In the genomic region with DNA sequence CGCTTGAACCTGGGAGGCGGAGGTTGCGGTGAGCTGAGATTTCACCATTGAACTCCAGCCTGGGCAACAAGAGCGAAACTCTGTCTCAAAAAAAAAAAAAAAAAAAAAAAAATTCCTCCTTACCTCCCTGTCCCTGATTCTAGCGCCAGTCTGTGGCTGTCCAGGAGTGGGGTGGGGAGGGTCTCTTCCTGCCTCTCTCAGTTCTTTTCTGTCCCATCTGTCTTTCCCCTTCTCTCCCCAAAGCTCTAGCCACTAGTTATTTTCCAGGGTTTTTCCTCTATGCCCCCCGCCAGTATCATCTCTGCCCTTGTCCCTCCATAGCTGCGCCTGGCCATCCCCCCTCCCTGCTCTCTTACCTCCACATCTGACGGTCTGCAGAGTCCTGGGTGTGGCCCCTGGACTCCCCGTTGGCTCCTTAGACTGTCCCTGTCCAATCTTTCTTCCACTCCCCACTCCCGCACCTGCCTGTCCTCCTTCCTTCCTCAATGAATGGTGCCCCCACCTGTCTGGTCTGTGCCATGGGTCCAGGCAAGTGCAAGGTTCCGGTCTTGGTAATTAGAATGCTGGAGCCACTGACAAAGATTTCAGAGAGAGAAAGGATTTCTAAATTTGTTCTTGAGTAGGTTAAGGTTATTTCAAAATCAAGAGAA, we compare ENCODE assay signal across 1 cellular context.
TF ChIP-seq lines count a peak whose summit lies in the region.

No MANE protein-coding gene starts in this region.

TF ChIP-seq in HepG2, 621 proteins besides CTCF, POLR2A, EP300 and RAD21:
- TF ChIP-seq, protein P1, sequence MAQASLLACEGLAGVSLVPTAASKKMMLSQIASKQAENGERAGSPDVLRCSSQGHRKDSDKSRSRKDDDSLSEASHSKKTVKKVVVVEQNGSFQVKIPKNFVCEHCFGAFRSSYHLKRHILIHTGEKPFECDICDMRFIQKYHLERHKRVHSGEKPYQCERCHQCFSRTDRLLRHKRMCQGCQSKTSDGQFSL (CRISPR knock-in tag; IDR thresholded peaks at IDR 0.05), result 0 out of 2 replicates have a peak, but pooled peaks have one; percentile 28
- TF ChIP-seq CENPT (CRISPR knock-in tag; IDR thresholded peaks at IDR 0.05; ENCODE audit: low read depth) (no peak), NONO (IDR thresholded peaks at IDR 0.05) (no peak), NONO (CRISPR knock-in tag; conservative IDR thresholded peaks at IDR 0.05) (no peak), NR2F1 (CRISPR knock-in tag; IDR thresholded peaks at IDR 0.05) (no peak), ZNF501 (CRISPR knock-in tag; IDR thresholded peaks at IDR 0.05) (no peak), ZFP1 (CRISPR knock-in tag; IDR thresholded peaks at IDR 0.05) (no peak), ZFP36L2 (CRISPR knock-in tag; IDR thresholded peaks at IDR 0.05) (no peak), STAG1 (CRISPR knock-in tag; IDR thresholded peaks at IDR 0.05) (peak; percentile 35; the same call in 1 of the 2 replicates)
- TF ChIP-seq, protein P2, sequence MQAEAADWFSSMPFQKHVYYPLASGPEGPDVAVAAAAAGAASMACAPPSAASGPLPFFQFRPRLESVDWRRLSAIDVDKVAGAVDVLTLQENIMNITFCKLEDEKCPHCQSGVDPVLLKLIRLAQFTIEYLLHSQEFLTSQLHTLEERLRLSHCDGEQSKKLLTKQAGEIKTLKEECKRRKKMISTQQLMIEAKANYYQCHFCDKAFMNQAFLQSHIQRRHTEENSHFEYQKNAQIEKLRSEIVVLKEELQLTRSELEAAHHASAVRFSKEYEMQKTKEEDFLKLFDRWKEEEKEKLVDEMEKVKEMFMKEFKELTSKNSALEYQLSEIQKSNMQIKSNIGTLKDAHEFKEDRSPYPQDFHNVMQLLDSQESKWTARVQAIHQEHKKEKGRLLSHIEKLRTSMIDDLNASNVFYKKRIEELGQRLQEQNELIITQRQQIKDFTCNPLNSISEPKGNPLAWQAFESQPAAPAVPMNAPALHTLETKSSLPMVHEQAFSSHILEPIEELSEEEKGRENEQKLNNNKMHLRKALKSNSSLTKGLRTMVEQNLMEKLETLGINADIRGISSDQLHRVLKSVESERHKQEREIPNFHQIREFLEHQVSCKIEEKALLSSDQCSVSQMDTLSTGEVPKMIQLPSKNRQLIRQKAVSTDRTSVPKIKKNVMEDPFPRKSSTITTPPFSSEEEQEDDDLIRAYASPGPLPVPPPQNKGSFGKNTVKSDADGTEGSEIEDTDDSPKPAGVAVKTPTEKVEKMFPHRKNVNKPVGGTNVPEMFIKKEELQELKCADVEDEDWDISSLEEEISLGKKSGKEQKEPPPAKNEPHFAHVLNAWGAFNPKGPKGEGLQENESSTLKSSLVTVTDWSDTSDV (CRISPR knock-in tag; IDR thresholded peaks at IDR 0.05), result no peak
- TF ChIP-seq, protein P3, sequence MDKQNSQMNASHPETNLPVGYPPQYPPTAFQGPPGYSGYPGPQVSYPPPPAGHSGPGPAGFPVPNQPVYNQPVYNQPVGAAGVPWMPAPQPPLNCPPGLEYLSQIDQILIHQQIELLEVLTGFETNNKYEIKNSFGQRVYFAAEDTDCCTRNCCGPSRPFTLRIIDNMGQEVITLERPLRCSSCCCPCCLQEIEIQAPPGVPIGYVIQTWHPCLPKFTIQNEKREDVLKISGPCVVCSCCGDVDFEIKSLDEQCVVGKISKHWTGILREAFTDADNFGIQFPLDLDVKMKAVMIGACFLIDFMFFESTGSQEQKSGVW (CRISPR knock-in tag; IDR thresholded peaks at IDR 0.05; ENCODE audit: borderline replicate concordance), result no peak
- TF ChIP-seq, protein P4, sequence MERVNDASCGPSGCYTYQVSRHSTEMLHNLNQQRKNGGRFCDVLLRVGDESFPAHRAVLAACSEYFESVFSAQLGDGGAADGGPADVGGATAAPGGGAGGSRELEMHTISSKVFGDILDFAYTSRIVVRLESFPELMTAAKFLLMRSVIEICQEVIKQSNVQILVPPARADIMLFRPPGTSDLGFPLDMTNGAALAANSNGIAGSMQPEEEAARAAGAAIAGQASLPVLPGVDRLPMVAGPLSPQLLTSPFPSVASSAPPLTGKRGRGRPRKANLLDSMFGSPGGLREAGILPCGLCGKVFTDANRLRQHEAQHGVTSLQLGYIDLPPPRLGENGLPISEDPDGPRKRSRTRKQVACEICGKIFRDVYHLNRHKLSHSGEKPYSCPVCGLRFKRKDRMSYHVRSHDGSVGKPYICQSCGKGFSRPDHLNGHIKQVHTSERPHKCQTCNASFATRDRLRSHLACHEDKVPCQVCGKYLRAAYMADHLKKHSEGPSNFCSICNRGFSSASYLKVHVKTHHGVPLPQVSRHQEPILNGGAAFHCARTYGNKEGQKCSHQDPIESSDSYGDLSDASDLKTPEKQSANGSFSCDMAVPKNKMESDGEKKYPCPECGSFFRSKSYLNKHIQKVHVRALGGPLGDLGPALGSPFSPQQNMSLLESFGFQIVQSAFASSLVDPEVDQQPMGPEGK (CRISPR knock-in tag; IDR thresholded peaks at IDR 0.05), result peak; percentile 49; the same call in 1 of the 2 replicates
